8 cellular contexts compared by ENCODE assay signal in the genomic region with DNA sequence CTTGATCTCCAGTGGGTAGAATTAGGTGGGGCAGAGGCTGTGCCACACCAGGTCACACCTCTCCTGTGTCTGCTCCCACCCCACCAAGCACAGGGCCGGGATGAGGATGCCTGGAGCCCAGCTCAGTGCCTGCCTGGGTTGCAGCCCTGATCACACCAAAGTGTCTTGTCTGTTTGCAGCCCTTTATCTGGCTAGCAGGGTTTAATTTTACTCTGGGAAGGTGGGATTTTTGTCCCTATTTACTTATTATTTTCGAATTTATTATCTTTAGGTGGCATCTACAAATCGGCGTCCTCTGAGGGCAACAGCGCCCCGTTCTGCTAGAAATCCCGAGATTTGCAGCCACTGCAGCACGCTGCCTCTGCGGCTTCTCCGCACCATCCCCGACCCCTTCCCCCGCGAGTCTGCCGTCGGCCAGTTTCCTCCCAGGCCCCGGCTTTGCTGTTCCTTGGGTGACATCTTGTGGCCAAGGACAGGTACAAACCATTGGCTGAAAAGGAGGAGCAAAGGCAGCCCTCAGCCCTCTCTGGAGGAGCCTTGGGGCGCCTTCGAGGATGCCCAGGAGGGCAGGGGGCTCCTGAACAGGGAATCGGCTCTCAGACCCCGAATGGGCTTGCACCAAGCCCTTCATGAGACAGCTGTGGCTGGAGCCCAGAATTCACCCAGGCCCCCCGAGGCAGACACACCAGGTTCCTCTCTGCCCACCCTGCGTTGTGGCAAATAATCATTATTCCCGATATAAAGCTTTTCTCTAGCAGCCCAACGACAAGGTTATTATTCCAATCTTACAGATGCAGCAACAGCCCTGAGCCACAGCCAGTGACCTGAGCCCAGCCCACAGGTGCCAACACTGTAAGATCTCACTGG.
DNase-seq lines count a peak whose midpoint lies in the region; TF ChIP-seq lines count a peak whose summit lies in the region.

No MANE protein-coding gene starts in this region.

- no peaks in the 10 kb centered on the region for H3K36me3 Mint-ChIP-seq in glutamatergic neuron (ENCODE audit: unreplicated experiment)

- DNase-seq in NCI-H1436 (lab: John Stamatoyannopoulos, UW) (peak; percentile 80), NCI-H1436 treated with DMSO at 0.1 percent for 48 hours (lab: John Stamatoyannopoulos, UW) (no peak), LHCN-M2 (ENCODE audit: low read depth) (peak; percentile 64), SJSA1 (ENCODE audit: low read depth in 1 of 2, low spot score in 2 of 2) (peak; percentile 40 to 71), glutamatergic neuron (peak; percentile 87), ovary (peak; percentile 51 to 73 (median 68)), testis (peak; percentile 42)
- peak; percentile 61 for DNase-seq in activated naive CD4-positive, alpha-beta T cell treated with Interleukin-2 at 50 U/mL for 16 hours

- no peaks in the 10 kb centered on the region for H3K36me3 ChIP-seq in SJSA1
- no peaks in the 10 kb centered on the region for H3K36me3 ChIP-seq in ovary
- no peaks in the 10 kb centered on the region for H3K36me3 ChIP-seq in testis (ENCODE audit: low read depth, missing control alignments)

- H3K27ac ChIP-seq in SJSA1 = no peak overlapping the region
- H3K27ac ChIP-seq in ovary = no peak overlapping the region
- H3K27ac ChIP-seq in testis = no peak overlapping the region

- H3K9me3 Mint-ChIP-seq in glutamatergic neuron (ENCODE audit: unreplicated experiment) = peaks cover 4% of the 10 kb centered on the region

- no peak for TF ChIP-seq EP300 in ovary (IDR thresholded peaks at IDR 0.05)

- 7% methylated on average over 24 of the region's 24 CpGs for WGBS in ovary, 3 donors
- WGBS in testis, 2 donors = 23 to 60% methylated on average over 17 to 24 of the region's 24 CpGs

- peaks cover 7% of the 10 kb centered on the region; the same call in 1 of the 2 replicates for H3K4me1 ChIP-seq in SJSA1 (replicated peaks)
- H3K4me1 ChIP-seq in ovary (ENCODE audit: insufficient read depth) = peaks cover 2% of the 10 kb centered on the region
- no peaks in the 10 kb centered on the region for H3K4me1 ChIP-seq in testis

- H3K27ac Mint-ChIP-seq in glutamatergic neuron (ENCODE audit: unreplicated experiment) = no peak overlapping the region

- intact Hi-C loops in ovary (cut with DNase I) = loop anchor here in 1 of 4 donors (5.0 kb wide), 1 partner anchor 602 kb away; a partner anchor contains a TSS
- intact Hi-C loops in testis (cut with DNase I; ENCODE audit: low total_unique reads) = no loop called here

- H3K9me3 ChIP-seq in SJSA1 (replicated peaks) (no peaks in the 10 kb centered on the region), ovary (no peaks in the 10 kb centered on the region), testis (no peaks in the 10 kb centered on the region)

- H3K4me3 ChIP-seq in SJSA1 = no peak overlapping the region
- H3K4me3 ChIP-seq in ovary = no peak overlapping the region
- no peak overlapping the region for H3K4me3 ChIP-seq in testis

- TF ChIP-seq CTCF in glutamatergic neuron (IDR thresholded peaks at IDR 0.05; ENCODE audit: partially characterized antibody, unreplicated experiment) = peak; percentile 58
- peak in 2 of 3 donors; percentile 60 to 64 for TF ChIP-seq CTCF in ovary (IDR thresholded peaks at IDR 0.05)
- peak; percentile 57 to 61 (median 58) for TF ChIP-seq CTCF in testis (IDR thresholded peaks at IDR 0.05)

- peaks cover 16% of the 10 kb centered on the region for H3K4me1 Mint-ChIP-seq in glutamatergic neuron (ENCODE audit: low read depth, unreplicated experiment)

- TF ChIP-seq POLR2A in ovary (IDR thresholded peaks at IDR 0.05) (no peak), testis (IDR thresholded peaks at IDR 0.05) (no peak)

- H3K27me3 Mint-ChIP-seq in glutamatergic neuron (ENCODE audit: unreplicated experiment) = peaks cover 1% of the 10 kb centered on the region

- no peaks in the 10 kb centered on the region for H3K27me3 ChIP-seq in SJSA1 (replicated peaks)
- no peaks in the 10 kb centered on the region for H3K27me3 ChIP-seq in ovary
- H3K27me3 ChIP-seq in testis = no peaks in the 10 kb centered on the region

- H3K4me3 Mint-ChIP-seq in glutamatergic neuron (ENCODE audit: unreplicated experiment) = peak overlapping the region; percentile 63
